ENCODE assay signal across 22 cellular contexts in genomic region chr5:81409845-81410369, GRCh38. TPM values are rescaled to one million over a fixed set of nuclear protein-coding genes. Genes with fewer than 3 reads are reported as not detected.
DNase-seq lines count a peak whose midpoint lies in the region; ATAC-seq, FAIRE-seq and TF ChIP-seq lines count a peak whose summit lies in the region.
"Had no signal": no experiment of that assay in that cellular context is flagged by ENCODE, and none has a peak within 500 bp of the region (broad histone marks: within the 10 kb centered on the region; RNA-seq: fewer than 3 reads in every experiment).

No MANE protein-coding gene starts in this region.

- peaks cover 2% of the 10 kb centered on the region for H3K36me3 Mint-ChIP-seq in activated CD8-positive, alpha-beta memory T cell treated with anti-CD3 and anti-CD28 coated beads, Interleukin-2, amount 10 ng/mL, durations not matched to agents 7 days and 5 days
- H3K36me3 Mint-ChIP-seq in astrocyte (ENCODE audit: low read depth, unreplicated experiment): no peaks in the 10 kb centered on the region

- no peak for ATAC-seq in activated CD8-positive, alpha-beta memory T cell treated with anti-CD3 and anti-CD28 coated beads, Interleukin-2, amount 10 ng/mL, durations not matched to agents 7 days and 5 days
- peak; percentile 59 for ATAC-seq in left lobe of liver
- ATAC-seq in GM21423 (IDR thresholded peaks at IDR 0.05; ENCODE audit: unreplicated experiment): no peak

- H3K27ac ChIP-seq in astrocyte (ENCODE audit: low read depth, low read length): no peak overlapping the region
- H3K27ac ChIP-seq in dorsolateral prefrontal cortex: no peak overlapping the region
- H3K27ac ChIP-seq: BLaER1, PC-9, SJCRH30 had no signal

- peak overlapping the region; percentile 28 for H3K27ac Mint-ChIP-seq in activated CD8-positive, alpha-beta memory T cell treated with anti-CD3 and anti-CD28 coated beads, Interleukin-2, amount 10 ng/mL, durations not matched to agents 7 days and 5 days
- H3K27ac Mint-ChIP-seq in astrocyte (ENCODE audit: unreplicated experiment): peak overlapping the region; percentile 7
- H3K27ac Mint-ChIP-seq: H9 had no signal

- H3K27me3 Mint-ChIP-seq in activated CD8-positive, alpha-beta memory T cell treated with anti-CD3 and anti-CD28 coated beads, Interleukin-2, amount 10 ng/mL, durations not matched to agents 7 days and 5 days: peaks cover 1% of the 10 kb centered on the region
- no peaks in the 10 kb centered on the region for H3K27me3 Mint-ChIP-seq in astrocyte (ENCODE audit: low read depth, unreplicated experiment)
- H3K27me3 Mint-ChIP-seq: CD4-positive, alpha-beta memory T cell had no signal

- intact Hi-C loops in dorsolateral prefrontal cortex (cut with DNase I): no loop called here

- no peaks in the 10 kb centered on the region for H3K36me3 ChIP-seq in astrocyte (ENCODE audit: insufficient read depth, low read length)
- H3K36me3 ChIP-seq: SJCRH30 had no signal

- H3K4me3 Mint-ChIP-seq in activated CD8-positive, alpha-beta memory T cell treated with anti-CD3 and anti-CD28 coated beads, Interleukin-2, amount 10 ng/mL, durations not matched to agents 7 days and 5 days: no peak overlapping the region
- no peak overlapping the region for H3K4me3 Mint-ChIP-seq in astrocyte (ENCODE audit: unreplicated experiment)
- H3K4me3 Mint-ChIP-seq: CD4-positive, alpha-beta memory T cell; H9 had no signal

- no peaks in the 10 kb centered on the region for H3K9me3 ChIP-seq in astrocyte (ENCODE audit: insufficient read depth, low read depth, low read length)
- H3K9me3 ChIP-seq: BLaER1, SJCRH30 had no signal

- H3K4me1 ChIP-seq in astrocyte (ENCODE audit: insufficient read depth, low read length): no peaks in the 10 kb centered on the region
- H3K4me1 ChIP-seq: BLaER1, SJCRH30 had no signal

- H3K27me3 ChIP-seq in astrocyte (ENCODE audit: insufficient read depth, low read length): no peaks in the 10 kb centered on the region
- no peaks in the 10 kb centered on the region for H3K27me3 ChIP-seq in dorsolateral prefrontal cortex
- H3K27me3 ChIP-seq: BLaER1, SJCRH30 had no signal

- H2AFZ ChIP-seq in astrocyte (ENCODE audit: low read depth, low read length): no peak overlapping the region
- H2AFZ ChIP-seq: PC-9 had no signal

- CTCF ChIA-PET in activated CD8-positive, alpha-beta memory T cell treated with anti-CD3 and anti-CD28 coated beads, Interleukin-2, amount 10 ng/mL, durations not matched to agents 7 days and 5 days (lab: Charles Lee): interaction anchor here (0.7 kb wide), 1 partner anchor 16 kb away, joined by 3 read pairs; no protein-coding TSS in a partner anchor

- H3K79me2 ChIP-seq in astrocyte (ENCODE audit: insufficient read depth, low read length): no peaks in the 10 kb centered on the region

- no peaks in the 10 kb centered on the region for H4K20me1 ChIP-seq in astrocyte (ENCODE audit: insufficient read depth, low read length)
- H4K20me1 ChIP-seq: BLaER1 had no signal

- H3K9me3 Mint-ChIP-seq in activated CD8-positive, alpha-beta memory T cell treated with anti-CD3 and anti-CD28 coated beads, Interleukin-2, amount 10 ng/mL, durations not matched to agents 7 days and 5 days (ENCODE audit: low read depth): no peaks in the 10 kb centered on the region
- H3K9me3 Mint-ChIP-seq in astrocyte (ENCODE audit: unreplicated experiment): no peaks in the 10 kb centered on the region
- H3K9me3 Mint-ChIP-seq: H9 had no signal

- no peak for TF ChIP-seq CTCF in astrocyte (IDR thresholded peaks at IDR 0.05; ENCODE audit: insufficient read depth, low read depth, low read length)
- no peak for TF ChIP-seq CTCF in dorsolateral prefrontal cortex (IDR thresholded peaks at IDR 0.05 in 54 of 56, conservative IDR thresholded peaks at IDR 0.05 in 2 of 56; ENCODE audit: low read depth in 1 of 56, partially characterized antibody in 56 of 56)

- H3K4me2 ChIP-seq in astrocyte (ENCODE audit: low read length): no peak overlapping the region
- H3K4me2 ChIP-seq: BLaER1, PC-9 had no signal

- H3K4me1 Mint-ChIP-seq in activated CD8-positive, alpha-beta memory T cell treated with anti-CD3 and anti-CD28 coated beads, Interleukin-2, amount 10 ng/mL, durations not matched to agents 7 days and 5 days: peaks cover 12% of the 10 kb centered on the region
- peaks cover 2% of the 10 kb centered on the region for H3K4me1 Mint-ChIP-seq in astrocyte (ENCODE audit: low read depth, unreplicated experiment)
- H3K4me1 Mint-ChIP-seq: CD4-positive, alpha-beta memory T cell had no signal

- H3K9ac ChIP-seq in astrocyte (ENCODE audit: low read length): no peak overlapping the region
- H3K9ac ChIP-seq: BLaER1 had no signal

- no peak for FAIRE-seq in astrocyte (lab: Jason Lieb, UNC)
- FAIRE-seq: GM12892, GM18507 had no signal

- DNase-seq in activated CD8-positive, alpha-beta memory T cell treated with anti-CD3 and anti-CD28 coated beads, Interleukin-2, amount 10 ng/mL, durations not matched to agents 7 days and 5 days: no peak
- no peak for DNase-seq in activated CD8-positive, alpha-beta memory T cell treated with anti-CD3 and anti-CD28 coated beads for 24 hours
- no peak for DNase-seq in astrocyte (ENCODE audit: low read depth)
- no peak for DNase-seq in left lobe of liver (ENCODE audit: low spot score)
- no peak for DNase-seq in AG08395 (ENCODE audit: low spot score)
- DNase-seq in dorsolateral prefrontal cortex: no peak
- DNase-seq in cortex of kidney (lab: John Stamatoyannopoulos, UW): no peak
- DNase-seq: CD4-positive, alpha-beta memory T cell; DMS53; H9; NCI-H1436; NCI-H1930; NCI-H345; NCI-H524 treated with DMSO at 0.1 percent for 48 hours; PC-9; SJCRH30 had no signal

- no peak overlapping the region for H3K4me3 ChIP-seq in astrocyte (ENCODE audit: insufficient read depth, low read depth, low read length)
- H3K4me3 ChIP-seq in dorsolateral prefrontal cortex: no peak overlapping the region
- H3K4me3 ChIP-seq: BLaER1, PC-9, SJCRH30 had no signal

RNA-seq across cellular contexts. Expression of gene ACOT12, which starts 16.0 kb away (rescaled TPM):
- not detected for total RNA-seq in activated CD8-positive, alpha-beta memory T cell treated with anti-CD3 and anti-CD28 coated beads, Interleukin-2, amount 10 ng/mL, durations not matched to agents 7 days and 5 days
- total RNA-seq in astrocyte (0.09 TPM in 1 of 2 replicates, not detected in the other), left lobe of liver (51.6 TPM), dorsolateral prefrontal cortex (1 to 10 TPM in 18 of 120 experiments, under 1 TPM in 39, not detected in 63; 0.22 to 2.7 (median 0.76) TPM)
- total RNA-seq: A172, H9, M059J, PC-9 had no signal

Comparison
In these comparisons a context has a peak if more than half of its experiments do, and no peak if none do; other contexts are left out.
1. RNA of gene ACOT12, which starts 16.0 kb away (total RNA-seq): 51.6 TPM in left lobe of liver (single experiment); 0.22 to 2.7 TPM in dorsolateral prefrontal cortex, not detected in activated CD8-positive, alpha-beta memory T cell treated with anti-CD3 and anti-CD28 coated beads, Interleukin-2, amount 10 ng/mL, durations not matched to agents 7 days and 5 days and 0.09 TPM in astrocyte; every median in the first group is over 10 times any median in the second.